Comparison of ENCODE assay signal across 7 cellular contexts in the genomic region with DNA sequence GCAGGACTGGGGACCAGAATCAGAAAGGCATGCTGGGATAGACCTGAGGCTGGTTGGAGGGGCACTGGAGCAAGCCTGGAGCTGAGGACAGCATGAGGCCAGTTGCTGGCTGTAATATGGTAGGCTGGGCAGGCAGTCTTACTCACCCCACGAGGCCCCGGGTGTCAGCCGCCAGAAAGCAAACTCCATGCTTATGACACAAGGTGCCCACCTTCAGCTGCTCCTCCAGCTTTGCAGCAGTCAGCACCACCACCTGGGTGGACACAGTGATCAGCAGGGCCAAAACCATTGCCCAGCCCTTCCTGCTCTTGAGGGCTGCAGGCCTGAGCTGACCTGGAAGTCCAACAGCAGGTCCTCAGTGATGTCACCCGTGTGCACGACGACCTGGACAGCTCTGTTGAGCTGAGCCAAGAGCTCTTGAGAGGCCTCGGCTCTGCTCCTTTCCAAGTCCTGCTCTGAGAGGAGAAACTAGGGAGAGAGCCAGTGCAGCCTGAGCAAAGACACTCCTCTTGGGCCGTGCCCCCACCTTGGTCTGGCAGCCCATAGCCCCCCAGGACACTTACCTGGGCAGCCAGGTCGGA. TPM values are rescaled to one million over a fixed set of nuclear protein-coding genes. Genes with fewer than 3 reads are reported as not detected.
DNase-seq lines count a peak whose midpoint lies in the region; ATAC-seq and TF ChIP-seq lines count a peak whose summit lies in the region.
"Had no signal": no experiment of that assay in that cellular context is flagged by ENCODE, and none has a peak within 500 bp of the region (broad histone marks: within the 10 kb centered on the region; RNA-seq: fewer than 3 reads in every experiment).

No MANE protein-coding gene starts in this region.

- H3F3A ChIP-seq in DOHH2 (ENCODE audit: control insufficient read depth, insufficient read depth): no peaks in the 10 kb centered on the region

- no peaks in the 10 kb centered on the region for H3K9me2 ChIP-seq in DOHH2 (replicated peaks; ENCODE audit: control insufficient read depth, low read length)

- H3K4me1 Mint-ChIP-seq in naive B cell: peaks cover 33 to 66% (median 57%) of the 10 kb centered on the region in 3 donors

- no peaks in the 10 kb centered on the region for H3K36me3 ChIP-seq in DOHH2 (ENCODE audit: control insufficient read depth, low read length)
- H3K36me3 ChIP-seq: cardiac muscle cell had no signal

- H3K27ac ChIP-seq in DOHH2 (ENCODE audit: low read depth, low read length): no peak overlapping the region
- H3K27ac ChIP-seq: cardiac muscle cell had no signal

- peaks cover 48% of the 10 kb centered on the region for H3K4me1 ChIP-seq in DOHH2 (ENCODE audit: control insufficient read depth, low read length)

- H3K9me3 ChIP-seq in DOHH2 (ENCODE audit: control insufficient read depth, insufficient read depth, low read length): no peaks in the 10 kb centered on the region

- H3K27me3 Mint-ChIP-seq in naive B cell: no peaks in the 10 kb centered on the region

- peak overlapping the region in 5 of 6 donors; percentile 93 to 98 (median 95) for H3K27ac Mint-ChIP-seq in naive B cell

- H3K79me2 ChIP-seq in DOHH2 (ENCODE audit: control insufficient read depth, low read length): no peaks in the 10 kb centered on the region

- H3K4me3 ChIP-seq in DOHH2 (ENCODE audit: low read length) (peak overlapping the region; percentile 56), astrocyte of the spinal cord (ENCODE audit: low read depth, low read length) (peak overlapping the region; percentile 41)
- H3K4me3 ChIP-seq: cardiac muscle cell had no signal

- H3K27me3 ChIP-seq in DOHH2 (ENCODE audit: control insufficient read depth, low read length): no peaks in the 10 kb centered on the region
- H3K27me3 ChIP-seq: cardiac muscle cell had no signal

- peaks cover 0 to 20% of the 10 kb centered on the region in 2 donors for H3K36me3 Mint-ChIP-seq in naive B cell

- DNase-seq in astrocyte of the spinal cord (ENCODE audit: low read depth, low spot score) (no peak), naive B cell (no peak), NCI-H146 (lab: John Stamatoyannopoulos, UW) (no peak), SIG-M5 (lab: John Stamatoyannopoulos, UW) (no peak), NCI-H1092 treated with DMSO at 0.1 percent for 48 hours (lab: John Stamatoyannopoulos, UW) (no peak)

- peak overlapping the region; percentile 70 for H3K4me2 ChIP-seq in DOHH2 (ENCODE audit: low read length)

- no peaks in the 10 kb centered on the region for H3K9me3 Mint-ChIP-seq in naive B cell

- in situ Hi-C loops in astrocyte of the spinal cord (cut with HindIII; ENCODE audit: low sequenced_read_pairs): no loop called here

- ATAC-seq in naive B cell (ENCODE audit: low read depth in 2 of 2): no peak

- H4K20me1 ChIP-seq in DOHH2 (ENCODE audit: control insufficient read depth, insufficient read depth, low read depth, low read length): no peaks in the 10 kb centered on the region

- TF ChIP-seq CTCF in DOHH2 (IDR thresholded peaks at IDR 0.05; ENCODE audit: low read depth, low read length, poor library complexity, severe bottlenecking) (no peak), astrocyte of the spinal cord (IDR thresholded peaks at IDR 0.05; ENCODE audit: low read depth, low read length) (no peak)

- H3K4me3 Mint-ChIP-seq in naive B cell: peak overlapping the region; percentile 91 to 99 (median 97)

RNA-seq across cellular contexts. Expression of a gene that starts 0.7 kb away (rescaled TPM):
- polyA plus RNA-seq in naive B cell (ENCODE audit: low read depth in 6 of 6): 10 to 100 TPM; 38.5 to 67.7 (median 52.7) TPM

RNA-seq across cellular contexts. Expression of a gene that starts 9.9 kb away (rescaled TPM):
- 10 to 100 TPM in 5 of 6 donors, 1 to 10 TPM in 1; 4.3 to 21.7 (median 15.4) TPM for polyA plus RNA-seq in naive B cell (ENCODE audit: low read depth in 6 of 6)

RNA-seq across cellular contexts. Expression of a gene that starts 13.3 kb away (rescaled TPM):
- polyA plus RNA-seq in naive B cell (ENCODE audit: low read depth in 6 of 6): not detected

RNA-seq across cellular contexts. Expression of a gene that starts 26.7 kb away (rescaled TPM):
- polyA plus RNA-seq in naive B cell (ENCODE audit: low read depth in 6 of 6): 10 to 100 TPM; 16.2 to 23.9 (median 21.3) TPM

RNA-seq across cellular contexts. Expression of a gene that starts 43.4 kb away (rescaled TPM):
- 1 to 10 TPM; 2.2 to 4.6 (median 3.8) TPM for polyA plus RNA-seq in naive B cell (ENCODE audit: low read depth in 6 of 6)
